In genomic region chr9:68895741-68896478, GRCh38 we compare ENCODE assay signal across 9 cellular contexts.
DNase-seq lines count a peak whose midpoint lies in the region; ATAC-seq, FAIRE-seq and TF ChIP-seq lines count a peak whose summit lies in the region.
"Had no signal": no experiment of that assay in that cellular context is flagged by ENCODE, and none has a peak within 500 bp of the region (broad histone marks: within the 10 kb centered on the region; RNA-seq: fewer than 3 reads in every experiment).

No MANE protein-coding gene starts in this region.

- H2BK5ac ChIP-seq in H1 (ENCODE audit: low read depth, low read length) = no peak overlapping the region

- peaks cover 25 to 56% (median 34%) of the 10 kb centered on the region in 4 donors for H3K4me1 Mint-ChIP-seq in CD4-positive, CD25-positive, alpha-beta regulatory T cell

- H4K20me1 ChIP-seq in H1 (replicated peaks in 1 of 2; ENCODE audit: control insufficient read depth in 1 of 2, insufficient read depth in 2 of 2, low read length in 2 of 2) = no peaks in the 10 kb centered on the region

- peak in 2 of 3 donors; percentile 43 to 90 for DNase-seq in CD4-positive, CD25-positive, alpha-beta regulatory T cell
- no peak for DNase-seq in H1 (ENCODE audit: low read depth in 1 of 2, low spot score in 2 of 2)
- DNase-seq in NCI-H510A treated with DMSO at 0.1 percent for 48 hours (lab: John Stamatoyannopoulos, UW) = no peak
- DNase-seq in T1000 (lab: John Stamatoyannopoulos, UW) = no peak
- no peak for DNase-seq in DMS53 (lab: John Stamatoyannopoulos, UW)
- DNase-seq in SW 1271 (lab: John Stamatoyannopoulos, UW) = no peak
- DNase-seq: stimulated activated CD4-positive, alpha-beta T cell treated with anti-CD3 and anti-CD28 coated beads, Interleukin-2, amount 100 ng/mL, for 24 hours had no signal

- peak; percentile 64 to 83 for ATAC-seq in CD4-positive, CD25-positive, alpha-beta regulatory T cell (ENCODE audit: low read depth in 2 of 2)
- ATAC-seq in GM19397 (IDR thresholded peaks at IDR 0.05; ENCODE audit: unreplicated experiment) (peak; percentile 60), HG03342 (IDR thresholded peaks at IDR 0.05; ENCODE audit: unreplicated experiment) (peak; percentile 92)

- peaks cover 24% of the 10 kb centered on the region for H3K4me1 ChIP-seq in CD4-positive, CD25-positive, alpha-beta regulatory T cell (ENCODE audit: control insufficient read depth, insufficient read depth, low read length, poor library complexity, severe bottlenecking)
- peaks cover 0 to 8% (median 1%) of the 10 kb centered on the region in 4 experiments; a peak in 4 of 7 replicates for H3K4me1 ChIP-seq in H1 (replicated peaks in 1 of 4; ENCODE audit: control insufficient read depth in 3 of 4, insufficient read depth in 4 of 4, low read length in 3 of 4)

- no peaks in the 10 kb centered on the region for H3K9me3 ChIP-seq in CD4-positive, CD25-positive, alpha-beta regulatory T cell (ENCODE audit: control insufficient read depth in 2 of 2, low read length in 2 of 2)
- H3K9me3 ChIP-seq in H1 (ENCODE audit: insufficient read depth in 2 of 2, low read depth in 1 of 2, low read length in 1 of 2) = no peaks in the 10 kb centered on the region

- TF ChIP-seq EP300 in H1 (IDR thresholded peaks at IDR 0.05; ENCODE audit: borderline replicate concordance in 1 of 2, low read depth in 2 of 2, low read length in 2 of 2) = no peak

- CTCF ChIA-PET in H1 (lab: Charles Lee; ENCODE audit: partially characterized antibody) = interaction anchor here (0.9 kb wide), 1 partner anchor 59 kb away, joined by 3 read pairs; no protein-coding TSS in a partner anchor

- H2BK120ac ChIP-seq in H1 (replicated peaks; ENCODE audit: low read depth, low read length) = no peak overlapping the region

- peak overlapping the region; percentile 67 for H3K4me3 ChIP-seq in CD4-positive, CD25-positive, alpha-beta regulatory T cell (ENCODE audit: low read depth, low read length)
- H3K4me3 ChIP-seq in H1 (ENCODE audit: extremely low read depth in 1 of 4, insufficient read depth in 2 of 4, low read depth in 3 of 4, low read length in 4 of 4) = no peak overlapping the region

- no peaks in the 10 kb centered on the region for H3K36me3 Mint-ChIP-seq in CD4-positive, CD25-positive, alpha-beta regulatory T cell

- POLR2A ChIA-PET in H1 (lab: Charles Lee; ENCODE audit: partially characterized antibody) = interaction anchor here (0.6 to 0.7 kb wide), 3 partner anchors 10 to 253 kb away, joined by 3 read pairs; no protein-coding TSS in a partner anchor

- H2BK15ac ChIP-seq in H1 (ENCODE audit: low read length) = no peak overlapping the region

- H3K27ac Mint-ChIP-seq in CD4-positive, CD25-positive, alpha-beta regulatory T cell = peak overlapping the region; percentile 83 to 99 (median 89)

- H3K27me3 Mint-ChIP-seq in CD4-positive, CD25-positive, alpha-beta regulatory T cell = no peaks in the 10 kb centered on the region

- no peaks in the 10 kb centered on the region for H3K36me3 ChIP-seq in CD4-positive, CD25-positive, alpha-beta regulatory T cell (ENCODE audit: control insufficient read depth, insufficient read depth, low read length)
- H3K36me3 ChIP-seq in H1 (ENCODE audit: control insufficient read depth in 2 of 4, insufficient read depth in 4 of 4, low read length in 3 of 4) = no peaks in the 10 kb centered on the region

- no peak overlapping the region; a peak in 1 of 7 replicates for H3K9ac ChIP-seq in H1 (replicated peaks in 1 of 4; ENCODE audit: extremely low read depth in 1 of 4, low read depth in 3 of 4, low read length in 3 of 4)

- H3K79me1 ChIP-seq in H1 (ENCODE audit: low read depth, low read length) = no peaks in the 10 kb centered on the region

- H2AK5ac ChIP-seq in H1 (ENCODE audit: low read depth, low read length) = no peak overlapping the region

- H3K9me3 Mint-ChIP-seq in CD4-positive, CD25-positive, alpha-beta regulatory T cell = no peaks in the 10 kb centered on the region

- H3K56ac ChIP-seq in H1 (replicated peaks; ENCODE audit: insufficient read length, low read depth, low read length) = no peak overlapping the region

- no peak overlapping the region for H2AFZ ChIP-seq in H1 (ENCODE audit: low read length)

- H3K4me3 Mint-ChIP-seq in CD4-positive, CD25-positive, alpha-beta regulatory T cell = peak overlapping the region; percentile 60 to 85 (median 74)

- no peak overlapping the region for H4K91ac ChIP-seq in H1 (replicated peaks; ENCODE audit: insufficient read length, low read length)

- H3K27me3 ChIP-seq in CD4-positive, CD25-positive, alpha-beta regulatory T cell (ENCODE audit: control insufficient read depth, insufficient read depth, low read length) = no peaks in the 10 kb centered on the region
- no peaks in the 10 kb centered on the region for H3K27me3 ChIP-seq in H1 (replicated peaks in 1 of 4; ENCODE audit: control insufficient read depth in 3 of 4, extremely low read depth in 1 of 4, insufficient read depth in 3 of 4, low read length in 3 of 4)

- no peak overlapping the region for H3K4me2 ChIP-seq in H1 (ENCODE audit: insufficient read depth in 1 of 2, low read depth in 2 of 2, low read length in 2 of 2)

- no peak for FAIRE-seq in H1 (lab: Jason Lieb, UNC)

- no peak for TF ChIP-seq POLR2A in H1 (IDR thresholded peaks at IDR 0.05; ENCODE audit: control extremely low read depth in 1 of 2, low read depth in 2 of 2, low read length in 2 of 2)

- no peaks in the 10 kb centered on the region for H3K23me2 ChIP-seq in H1 (ENCODE audit: low read depth, low read length)

- H2BK20ac ChIP-seq in H1 (ENCODE audit: low read length) = no peak overlapping the region

- no peak for TF ChIP-seq RAD21 in H1 (IDR thresholded peaks at IDR 0.05 in 1 of 2, conservative IDR thresholded peaks at IDR 0.05 in 1 of 2; ENCODE audit: low read depth in 2 of 2, low read length in 2 of 2)

- WGBS in H1 (ENCODE audit: extremely low coverage in 1 of 2, insufficient coverage in 1 of 2, insufficient read length in 1 of 2, insufficient replicate concordance in 2 of 2, low coverage in 1 of 2, low lambda C conversion rate in 2 of 2, missing lambda C conversion rate in 1 of 2), 2 experiments = 86% methylated on average over 6 of the region's 6 CpGs; no CpG with 5 or more reads in 1 of the 2 experiments

- peak overlapping the region; percentile 65 for H3K27ac ChIP-seq in CD4-positive, CD25-positive, alpha-beta regulatory T cell (ENCODE audit: insufficient read depth, low read length, poor library complexity, severe bottlenecking)
- H3K27ac ChIP-seq in H1 (ENCODE audit: low read depth, low read length) = no peak overlapping the region

- no peak for TF ChIP-seq CTCF in H1 (IDR thresholded peaks at IDR 0.05; ENCODE audit: control extremely low read depth in 1 of 3, insufficient read depth in 1 of 3, low read depth in 1 of 3, low read length in 3 of 3)

- H3K14ac ChIP-seq in H1 (ENCODE audit: insufficient read length) = no peak overlapping the region

- no peak overlapping the region for H3K4ac ChIP-seq in H1 (replicated peaks; ENCODE audit: insufficient read length, low read depth, low read length)

- no peak overlapping the region for H3K18ac ChIP-seq in H1 (ENCODE audit: extremely low read depth, low read length)

- no peaks in the 10 kb centered on the region for H3K79me2 ChIP-seq in H1 (ENCODE audit: control insufficient read depth in 1 of 2, insufficient read depth in 2 of 2, low read length in 2 of 2)

- 0 out of 2 replicates have a peak overlapping the region, but pooled peaks have one; percentile 42 for H2BK12ac ChIP-seq in H1 (ENCODE audit: low read depth, low read length)

- H3K23ac ChIP-seq in H1 (ENCODE audit: insufficient read length) = no peak overlapping the region

- H4K8ac ChIP-seq in H1 (ENCODE audit: extremely low read depth, insufficient read depth, low read length) = no peak overlapping the region

- H4K5ac ChIP-seq in H1 (ENCODE audit: insufficient read length, low read depth, low read length) = no peak overlapping the region

TF ChIP-seq in H1, 55 proteins besides CTCF, POLR2A, EP300 and RAD21:
- no peak for TF ChIP-seq KDM1A (IDR thresholded peaks at IDR 0.05; ENCODE audit: borderline replicate concordance, low read length)
- no peak for TF ChIP-seq FOSL1 (IDR thresholded peaks at IDR 0.05; ENCODE audit: insufficient read depth, low read depth, low read length)
- TF ChIP-seq YY1 (IDR thresholded peaks at IDR 0.05; ENCODE audit: low read depth, low read length) = no peak
- TF ChIP-seq MAFK (IDR thresholded peaks at IDR 0.05; ENCODE audit: low read depth, low read length) = no peak
- TF ChIP-seq SIRT6 (IDR thresholded peaks at IDR 0.05; ENCODE audit: low read length) = no peak
- no peak for TF ChIP-seq CTBP2 (IDR thresholded peaks at IDR 0.05; ENCODE audit: borderline replicate concordance, insufficient read depth, insufficient read length, low read length)
- no peak for TF ChIP-seq TAF1 (IDR thresholded peaks at IDR 0.05; ENCODE audit: low read depth, low read length)
- no peak for TF ChIP-seq RNF2 (IDR thresholded peaks at IDR 0.05; ENCODE audit: borderline replicate concordance, low read depth, low read length, missing control alignments, poor library complexity, severe bottlenecking)
- TF ChIP-seq SP1 (IDR thresholded peaks at IDR 0.05; ENCODE audit: low read depth, low read length) = no peak
- TF ChIP-seq TAF7 (optimal IDR thresholded peaks at IDR 0.05; ENCODE audit: borderline replicate concordance, low read depth, low read length) = no peak
- no peak for TF ChIP-seq EGR1 (IDR thresholded peaks at IDR 0.05; ENCODE audit: borderline replicate concordance, low read depth, low read length)
- TF ChIP-seq SIN3A (conservative IDR thresholded peaks at IDR 0.05 in 1 of 2, IDR thresholded peaks at IDR 0.05 in 1 of 2; ENCODE audit: low read depth in 1 of 2, low read length in 2 of 2) = no peak
- TF ChIP-seq CEBPB (IDR thresholded peaks at IDR 0.05; ENCODE audit: low read depth, low read length) = no peak
- no peak for TF ChIP-seq ATF3 (IDR thresholded peaks at IDR 0.05; ENCODE audit: insufficient read depth, low read depth, low read length)
- TF ChIP-seq TEAD4 (IDR thresholded peaks at IDR 0.05; ENCODE audit: low read depth, low read length) = no peak
- TF ChIP-seq GABPA (IDR thresholded peaks at IDR 0.05; ENCODE audit: borderline replicate concordance, insufficient read depth, low read length) = no peak
- no peak for TF ChIP-seq CHD2 (IDR thresholded peaks at IDR 0.05; ENCODE audit: low read length)
- TF ChIP-seq KDM5A (IDR thresholded peaks at IDR 0.05; ENCODE audit: low read length) = no peak
- TF ChIP-seq POU5F1 (IDR thresholded peaks at IDR 0.05; ENCODE audit: low read depth, low read length) = no peak

Comparison
In these comparisons a context has a peak if more than half of its experiments do, and no peak if none do; other contexts are left out.
1. DNase-seq: peak in CD4-positive, CD25-positive, alpha-beta regulatory T cell (2 of 3); none in H1 (0 of 2), NCI-H510A treated with DMSO at 0.1 percent for 48 hours (single experiment), T1000 (single experiment), DMS53 (single experiment) and SW 1271 (0 of 2).
2. Peak in every context shown above with its lines, with median percentiles within 50 percentile points of each other: ATAC-seq.